ENCODE assay signal across 8 cellular contexts in genomic region chr14:96797188-96797942, GRCh38. TPM values are rescaled to one million over a fixed set of nuclear protein-coding genes. Genes with fewer than 3 reads are reported as not detected.
DNase-seq lines count a peak whose midpoint lies in the region; ATAC-seq and TF ChIP-seq lines count a peak whose summit lies in the region.

Gene VRK1, plus strand, starts transcription at chr14:96797382. Its CDS starts 36,090 bp downstream, at chr14:96833472.

- peaks cover 20% of the 10 kb centered on the region for H3K4me1 Mint-ChIP-seq in T-helper 17 cell

- H3K36me3 ChIP-seq in prostate gland: no peaks in the 10 kb centered on the region

- H3K27me3 ChIP-seq in prostate gland (replicated peaks; ENCODE audit: insufficient read depth): no peaks in the 10 kb centered on the region

- intact Hi-C loops in left ventricle myocardium superior (cut with micrococcal nuclease): no loop called here
- intact Hi-C loops in prostate gland (cut with DNase I): no loop called here

- H3K27ac ChIP-seq in prostate gland: peak within 1 kb of the TSS in 1 of 2 donors; percentile 42

- H3K9me3 ChIP-seq in T-helper 17 cell (ENCODE audit: control insufficient read depth, low read length, poor library complexity, severe bottlenecking): no peaks in the 10 kb centered on the region
- no peaks in the 10 kb centered on the region for H3K9me3 ChIP-seq in prostate gland

- H3K27ac Mint-ChIP-seq in T-helper 17 cell: peak within 1 kb of the TSS; percentile 27

- peaks cover 10% of the 10 kb centered on the region for H3K27me3 Mint-ChIP-seq in T-helper 17 cell

- peak in 1 of 4 experiments; percentile 15 for TF ChIP-seq CTCF in prostate gland (IDR thresholded peaks at IDR 0.05)

- H3K36me3 Mint-ChIP-seq in T-helper 17 cell (ENCODE audit: low read depth): no peaks in the 10 kb centered on the region

- ATAC-seq in GM18502 (IDR thresholded peaks at IDR 0.05; ENCODE audit: poor library complexity, unreplicated experiment) (peak; percentile 97), HG02943 (IDR thresholded peaks at IDR 0.05; ENCODE audit: low read depth, unreplicated experiment) (peak; percentile 95), T-helper 17 cell (peak; percentile 98), left ventricle myocardium superior (peak; percentile 100)

- peak; percentile 93 to 98 for DNase-seq in NCI-H187 (lab: John Stamatoyannopoulos, UW)
- DNase-seq in T-helper 17 cell: peak; percentile 88 to 94 (median 90)
- peak; percentile 44 to 98 (median 92) for DNase-seq in amygdala (lab: John Stamatoyannopoulos, UW)
- DNase-seq in left ventricle myocardium superior: peak; percentile 98
- peak; percentile 94 for DNase-seq in prostate gland (ENCODE audit: low spot score)
- peak; percentile 96 for DNase-seq in ureter (ENCODE audit: low spot score)

- whole genome bisulfite sequencing in prostate gland: under 1% methylated on average over 92 of the region's 95 CpGs

- no peaks in the 10 kb centered on the region for H3K4me1 ChIP-seq in prostate gland (replicated peaks)

- TF ChIP-seq POLR2A in prostate gland (IDR thresholded peaks at IDR 0.05): peak; percentile 32

- peak within 1 kb of the TSS; percentile 90 for H3K4me3 Mint-ChIP-seq in T-helper 17 cell

- H3K4me3 ChIP-seq in prostate gland: peak within 1 kb of the TSS; percentile 67 to 75

RNA-seq across cellular contexts. Expression of gene VRK1, which starts in this region (rescaled TPM):
- total RNA-seq in T-helper 17 cell: 10 to 100 TPM; 24.6 to 25.3 TPM
- 6.8 TPM for total RNA-seq in left ventricle myocardium superior
- total RNA-seq in prostate gland: 10 to 100 TPM; 11.4 to 20.3 TPM
- total RNA-seq in ureter: 15.6 TPM
